Comparison of ENCODE assay signal across 8 cellular contexts in the genomic region with DNA sequence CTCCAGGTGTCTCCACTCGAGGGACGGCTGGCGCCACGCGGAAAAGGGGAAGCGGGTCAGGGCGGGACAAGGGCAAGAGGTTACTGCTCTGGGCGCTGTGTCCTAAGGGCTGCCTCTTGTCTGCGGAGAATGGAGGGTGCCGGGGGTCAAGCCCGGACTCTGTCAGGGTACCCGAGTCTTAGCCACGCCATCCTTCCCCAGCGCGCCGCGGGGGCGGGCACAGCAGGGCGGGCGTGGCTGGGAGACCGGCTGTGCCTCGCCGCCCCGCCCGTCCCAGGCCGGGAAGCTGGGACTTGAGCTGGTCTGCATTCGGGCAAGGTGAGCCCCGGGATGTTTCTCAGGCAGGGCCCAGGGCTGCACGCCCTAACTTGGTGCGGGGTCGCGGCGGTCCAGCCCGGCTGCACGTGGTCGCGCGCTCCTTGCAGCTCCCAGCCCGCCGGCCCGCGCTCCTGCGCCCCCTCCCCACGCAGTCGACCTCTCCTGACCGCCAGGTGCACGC. TPM values are rescaled to one million over a fixed set of nuclear protein-coding genes. Genes with fewer than 3 reads are reported as not detected.
DNase-seq lines count a peak whose midpoint lies in the region; ATAC-seq and TF ChIP-seq lines count a peak whose summit lies in the region.

No MANE protein-coding gene starts in this region.

- no peaks in the 10 kb centered on the region for H3K9me3 ChIP-seq in upper lobe of left lung

- no peaks in the 10 kb centered on the region for H3K36me3 ChIP-seq in upper lobe of left lung

- H3K4me1 ChIP-seq in upper lobe of left lung = peaks cover 39 to 65% (median 54%) of the 10 kb centered on the region in 4 donors

- 1 to 20% methylated on average over 2 to 16 of the region's 47 CpGs for WGBS in upper lobe of left lung, 2 donors

- DNase-seq in EH (ENCODE audit: low read depth) = peak; percentile 53
- no peak for DNase-seq in LNCaP clone FGC (ENCODE audit: low read depth)
- DNase-seq in T47D (ENCODE audit: low read depth in 1 of 2, low spot score in 1 of 2) = peak; percentile 77 to 83
- peak; percentile 53 for DNase-seq in left lobe of liver (ENCODE audit: low spot score)
- peak; percentile 70 to 93 for DNase-seq in upper lobe of left lung
- no peak for DNase-seq in DMS79 (lab: John Stamatoyannopoulos, UW)
- DNase-seq in GDM1 (lab: John Stamatoyannopoulos, UW) = no peak

- H3K27me3 ChIP-seq in upper lobe of left lung = peaks cover 0 to 4% (median 2%) of the 10 kb centered on the region in 4 donors

- H3K27ac ChIP-seq in upper lobe of left lung = peak overlapping the region; percentile 45 to 100 (median 68)

- in situ Hi-C loops in T47D (cut with HindIII; ENCODE audit: low pct_unique_long_range_greater_than_20kb, low sequenced_read_pairs) = no loop called here

- TF ChIP-seq EP300 in upper lobe of left lung (IDR thresholded peaks at IDR 0.05) = no peak

- peak; percentile 23 for ATAC-seq in left lobe of liver
- ATAC-seq in upper lobe of left lung (ENCODE audit: low FRiP score in 2 of 2) = peak; percentile 34 to 35
- no peak for ATAC-seq in HG02970 (IDR thresholded peaks at IDR 0.05; ENCODE audit: low FRiP score, unreplicated experiment)

- TF ChIP-seq POLR2A in upper lobe of left lung (IDR thresholded peaks at IDR 0.05) = peak in 1 of 4 donors; percentile 36

- TF ChIP-seq CTCF in LNCaP clone FGC (IDR thresholded peaks at IDR 0.05; ENCODE audit: control insufficient read depth, extremely low read depth, insufficient read depth) (no peak), upper lobe of left lung (IDR thresholded peaks at IDR 0.05) (no peak)

- H3K4me3 ChIP-seq in LNCaP clone FGC (ENCODE audit: low read depth, low read length) (peak overlapping the region; percentile 59), upper lobe of left lung (peak overlapping the region; percentile 45 to 66 (median 58))

RNA-seq across cellular contexts. Expression of a gene that starts 6.2 kb away (rescaled TPM):
- 264 TPM for total RNA-seq in left lobe of liver
- 1,000 to 10,000 TPM in 5 of 6 donors, 100 to 1,000 TPM in 1; 902 to 3,864 (median 2,097) TPM for total RNA-seq in upper lobe of left lung

RNA-seq across cellular contexts. Expression of a gene that starts 9.3 kb away (rescaled TPM):
- total RNA-seq in left lobe of liver (0.18 TPM), upper lobe of left lung (10 to 100 TPM in 1 of 6 donors, 1 to 10 TPM in 5; 2.7 to 37.7 (median 3.9) TPM)

RNA-seq across cellular contexts. Expression of a gene that starts 33.3 kb away (rescaled TPM):
- 18.9 TPM for total RNA-seq in left lobe of liver
- total RNA-seq in upper lobe of left lung = 10 to 100 TPM; 22.0 to 70.2 (median 32.5) TPM

Comparison
In these comparisons a context has a peak if more than half of its experiments do, and no peak if none do; other contexts are left out.
1. DNase-seq: peak in EH (single experiment), T47D (2 of 2), left lobe of liver (single experiment) and upper lobe of left lung (2 of 2); none in LNCaP clone FGC (single experiment), DMS79 (single experiment) and GDM1 (single experiment).